1 cellular context compared by ENCODE assay signal in the genomic region with DNA sequence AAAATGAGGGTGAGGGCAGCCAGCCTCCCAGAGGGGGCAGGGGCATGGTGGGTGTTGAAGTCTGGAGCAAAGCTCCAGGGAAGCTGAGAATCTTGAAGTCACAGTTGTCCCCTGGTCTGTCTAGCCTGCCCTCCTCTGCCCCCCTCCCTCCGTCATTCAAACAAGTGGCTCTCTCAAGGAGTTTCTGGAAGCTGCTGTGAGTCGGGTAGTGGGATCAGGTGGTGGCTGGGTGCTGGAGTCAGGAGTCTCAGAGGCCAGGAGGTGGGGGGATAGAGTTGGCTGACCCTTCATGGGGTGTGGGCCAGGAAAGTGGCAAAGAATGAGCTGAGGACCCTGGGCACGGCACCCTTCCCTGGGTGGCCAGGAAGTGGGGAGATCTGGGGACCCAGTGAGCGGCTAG.
A peak's percentile ranks its signal among the peaks of the same experiment; 100 is the strongest.
TF ChIP-seq lines count a peak whose summit lies in the region.

No MANE protein-coding gene starts in this region.

TF ChIP-seq in HepG2, 621 proteins besides CTCF, POLR2A, EP300 and RAD21:
- TF ChIP-seq HNRNPLL (IDR thresholded peaks at IDR 0.05; ENCODE audit: low read depth, low read length, poor library complexity, severe bottlenecking) (peak; percentile 1), MZF1 (CRISPR knock-in tag; IDR thresholded peaks at IDR 0.05; ENCODE audit: borderline replicate concordance) (no peak), EZH2 (conservative IDR thresholded peaks at IDR 0.05; ENCODE audit: low read depth, low read length) (peak; percentile 48; the same call in 1 of the 2 replicates)
TF ChIP-seq in HepG2: peak in this region for 2.
